ENCODE assay signal across 11 cellular contexts in genomic region chr19:5850743-5851293, GRCh38. TPM values are rescaled to one million over a fixed set of nuclear protein-coding genes. Genes with fewer than 3 reads are reported as not detected.
DNase-seq lines count a peak whose midpoint lies in the region; ATAC-seq, FAIRE-seq and TF ChIP-seq lines count a peak whose summit lies in the region.
"Had no signal": no experiment of that assay in that cellular context is flagged by ENCODE, and none has a peak within 500 bp of the region (broad histone marks: within the 10 kb centered on the region; RNA-seq: fewer than 3 reads in every experiment).

No MANE protein-coding gene starts in this region.

- H3K4me3 Mint-ChIP-seq in T-helper 17 cell = no peak overlapping the region
- no peak overlapping the region for H3K4me3 Mint-ChIP-seq in osteocyte (ENCODE audit: unreplicated experiment)
- H3K4me3 Mint-ChIP-seq: naive thymus-derived CD8-positive, alpha-beta T cell had no signal

- TF ChIP-seq CTCF in right atrium auricular region (IDR thresholded peaks at IDR 0.05) (no peak), astrocyte of the cerebellum (IDR thresholded peaks at IDR 0.05; ENCODE audit: low read depth, low read length, missing control alignments) (no peak), osteocyte (IDR thresholded peaks at IDR 0.05) (no peak)

- ATAC-seq in left ventricle myocardium superior = no peak
- ATAC-seq in left lobe of liver = peak; percentile 89
- ATAC-seq in T-helper 17 cell = no peak
- ATAC-seq: naive thymus-derived CD8-positive, alpha-beta T cell had no signal

- H3K4me3 ChIP-seq in right atrium auricular region (no peak overlapping the region), astrocyte of the cerebellum (ENCODE audit: low read depth, low read length) (no peak overlapping the region)

- H3K27ac Mint-ChIP-seq in T-helper 17 cell (no peak overlapping the region), osteocyte (ENCODE audit: unreplicated experiment) (no peak overlapping the region)

- H3K9me3 Mint-ChIP-seq in osteocyte (ENCODE audit: unreplicated experiment) = no peaks in the 10 kb centered on the region
- H3K9me3 Mint-ChIP-seq: naive thymus-derived CD8-positive, alpha-beta T cell had no signal

- H3K9me3 ChIP-seq in right atrium auricular region (no peaks in the 10 kb centered on the region), T-helper 17 cell (ENCODE audit: control insufficient read depth, low read length, poor library complexity, severe bottlenecking) (no peaks in the 10 kb centered on the region)

- H3K36me3 ChIP-seq in right atrium auricular region = no peaks in the 10 kb centered on the region

- no peaks in the 10 kb centered on the region for H3K4me1 ChIP-seq in right atrium auricular region

- H3K36me3 Mint-ChIP-seq in T-helper 17 cell (ENCODE audit: low read depth) (peaks cover 3% of the 10 kb centered on the region), osteocyte (ENCODE audit: unreplicated experiment) (no peaks in the 10 kb centered on the region)
- H3K36me3 Mint-ChIP-seq: naive thymus-derived CD8-positive, alpha-beta T cell had no signal

- peaks cover 9% of the 10 kb centered on the region for H3K27me3 Mint-ChIP-seq in T-helper 17 cell
- peaks cover 18% of the 10 kb centered on the region for H3K27me3 Mint-ChIP-seq in osteocyte (ENCODE audit: unreplicated experiment)
- H3K27me3 Mint-ChIP-seq: naive thymus-derived CD8-positive, alpha-beta T cell had no signal

- in situ Hi-C loops in astrocyte of the cerebellum (cut with HindIII; ENCODE audit: low sequenced_read_pairs) = no loop called here

- no peak overlapping the region for H3K27ac ChIP-seq in right atrium auricular region

- FAIRE-seq in GM19239 (lab: Jason Lieb, UNC) = no peak

- H3K27me3 ChIP-seq in right atrium auricular region = no peaks in the 10 kb centered on the region

- intact Hi-C loops in left ventricle myocardium superior (cut with micrococcal nuclease) = no loop called here

- DNase-seq in left ventricle myocardium superior (peak; percentile 41), right atrium auricular region (ENCODE audit: low spot score) (no peak), astrocyte of the cerebellum (ENCODE audit: low read depth) (peak; percentile 23), left lobe of liver (ENCODE audit: low spot score) (peak; percentile 70), GM19239 (ENCODE audit: insufficient read length, low spot score) (no peak), NCI-H524 treated with DMSO at 0.1 percent for 48 hours (lab: John Stamatoyannopoulos, UW) (no peak), T-helper 17 cell (no peak), osteocyte (ENCODE audit: extremely low spot score, unreplicated experiment) (no peak)
- DNase-seq: C1 segment of cervical spinal cord; effector memory CD4-positive, alpha-beta T cell; naive thymus-derived CD8-positive, alpha-beta T cell had no signal

- H3K4me1 Mint-ChIP-seq in T-helper 17 cell (peaks cover 5% of the 10 kb centered on the region), osteocyte (ENCODE audit: unreplicated experiment) (peaks cover 1% of the 10 kb centered on the region)

RNA-seq across cellular contexts. Expression of gene FUT3, which starts 0.4 kb away (rescaled TPM):
- not detected for total RNA-seq in left ventricle myocardium superior
- not detected for total RNA-seq in right atrium auricular region
- 0.93 TPM for total RNA-seq in left lobe of liver
- under 1 TPM in 1 of 2 donors, not detected in 1; 0.50 TPM for total RNA-seq in T-helper 17 cell
- total RNA-seq in osteocyte = not detected in 2 replicates

RNA-seq across cellular contexts. Expression of gene FUT6, which starts 11.3 kb away (rescaled TPM):
- total RNA-seq in left ventricle myocardium superior (not detected), right atrium auricular region (not detected), left lobe of liver (3.0 TPM), T-helper 17 cell (not detected), osteocyte (not detected in 2 replicates)
- total RNA-seq: naive thymus-derived CD8-positive, alpha-beta T cell had no signal

RNA-seq across cellular contexts. Expression of gene FUT5, which starts 19.5 kb away (rescaled TPM):
- total RNA-seq in left ventricle myocardium superior (not detected), right atrium auricular region (not detected), left lobe of liver (0.40 TPM), T-helper 17 cell (1 to 10 TPM; 2.2 to 3.7 TPM), osteocyte (not detected in 2 replicates)

RNA-seq across cellular contexts. Expression of gene NRTN, which starts 46.0 kb away (rescaled TPM):
- total RNA-seq in left ventricle myocardium superior (26.3 TPM), right atrium auricular region (10 to 100 TPM; 20.9 to 33.7 TPM), left lobe of liver (16.7 TPM), T-helper 17 cell (under 1 TPM; 0.35 to 0.39 TPM), osteocyte (0.40 TPM in 1 of 2 replicates, not detected in the other)

RNA-seq across cellular contexts. Expression of gene NDUFA11, which starts 52.8 kb away (rescaled TPM):
- 558 TPM for total RNA-seq in left ventricle myocardium superior
- total RNA-seq in right atrium auricular region = 100 to 1,000 TPM; 368 to 648 TPM
- total RNA-seq in left lobe of liver = 164 TPM
- total RNA-seq in T-helper 17 cell = 100 to 1,000 TPM; 102 to 108 TPM
- total RNA-seq in osteocyte = 253 and 259 TPM in 2 replicates

Comparison
In these comparisons a context has a peak if more than half of its experiments do, and no peak if none do; other contexts are left out.
1. DNase-seq: peak in left ventricle myocardium superior (single experiment), astrocyte of the cerebellum (single experiment) and left lobe of liver (single experiment); none in right atrium auricular region (single experiment), GM19239 (single experiment), NCI-H524 treated with DMSO at 0.1 percent for 48 hours (single experiment), T-helper 17 cell (0 of 3) and osteocyte (single experiment).